18 cellular contexts compared by ENCODE assay signal in the genomic region with DNA sequence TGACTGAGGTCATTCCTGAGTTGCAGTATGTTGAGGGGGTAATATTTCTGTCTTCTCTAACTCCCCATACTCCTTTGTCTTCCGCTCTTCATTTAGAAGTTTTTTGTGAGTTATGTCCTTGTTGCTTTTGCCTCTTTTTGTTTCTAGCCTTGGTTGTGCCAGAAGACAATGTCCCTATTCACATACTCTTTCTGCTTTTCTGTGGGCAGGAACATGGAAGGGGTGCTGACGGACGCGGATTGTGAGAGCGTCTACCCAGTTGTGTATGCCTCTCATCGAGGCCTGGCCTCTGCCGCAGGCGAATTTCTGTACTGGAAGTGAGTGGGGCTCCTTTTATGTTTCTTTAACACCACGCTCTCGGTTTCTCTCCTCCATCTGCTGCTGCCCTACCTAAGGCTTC. TPM values are rescaled to one million over a fixed set of nuclear protein-coding genes. Genes with fewer than 3 reads are reported as not detected.
DNase-seq lines count a peak whose midpoint lies in the region; ATAC-seq and TF ChIP-seq lines count a peak whose summit lies in the region.
"Had no signal": no experiment of that assay in that cellular context is flagged by ENCODE, and none has a peak within 500 bp of the region (broad histone marks: within the 10 kb centered on the region; RNA-seq: fewer than 3 reads in every experiment).

No MANE protein-coding gene starts in this region.

- no peak for TF ChIP-seq CTCF in activated B cell treated with CpG ODN at 0.5 μM for 24 hours (IDR thresholded peaks at IDR 0.05)

- H3K4me1 ChIP-seq in BLaER1, result peaks cover 67% of the 10 kb centered on the region

- intact Hi-C loops in activated B cell treated with CpG ODN at 0.5 μM for 24 hours (cut with micrococcal nuclease), result loop anchor here (10.0 kb wide), 1 partner anchor 147 kb away; no protein-coding TSS in a partner anchor
- intact Hi-C loops in posterior vena cava (cut with DNase I), result loop anchor here in 1 of 2 donors (10.0 kb wide), 1 partner anchor 1053 kb away; the partner anchor contains the start of gene SMURF1

- no peaks in the 10 kb centered on the region for H4K20me1 ChIP-seq in BLaER1

- no peak overlapping the region for H3K27ac ChIP-seq in BLaER1

- POLR2A ChIA-PET in activated B cell treated with CpG ODN at 0.5 μM for 24 hours (lab: Charles Lee), result interaction anchor here (4.5 kb wide), 1 partner anchor 11 kb away, joined by 39 read pairs; no protein-coding TSS in a partner anchor

- H3K27me3 ChIP-seq in BLaER1, result no peaks in the 10 kb centered on the region

- H3K4me2 ChIP-seq in BLaER1, result peak overlapping the region; percentile 82

- ATAC-seq in activated B cell treated with CpG ODN at 0.5 μM for 24 hours (ENCODE audit: low read depth), result no peak
- no peak for ATAC-seq in GM21717 (IDR thresholded peaks at IDR 0.05; ENCODE audit: unreplicated experiment)
- ATAC-seq in HG02588 (IDR thresholded peaks at IDR 0.05; ENCODE audit: unreplicated experiment), result no peak
- no peak for ATAC-seq in HG03354 (IDR thresholded peaks at IDR 0.05; ENCODE audit: poor library complexity, severe bottlenecking, unreplicated experiment)
- ATAC-seq: CD8-positive, alpha-beta T cell; HepG2 had no signal

- H3K9ac ChIP-seq in BLaER1, result no peak overlapping the region

- no peaks in the 10 kb centered on the region for H3K36me3 Mint-ChIP-seq in activated B cell treated with CpG ODN at 0.5 μM for 24 hours (ENCODE audit: low read depth)
- H3K36me3 Mint-ChIP-seq: CD14-positive monocyte; CD8-positive, alpha-beta T cell had no signal

- H3K9me3 ChIP-seq in BLaER1, result no peaks in the 10 kb centered on the region

- peaks cover 2% of the 10 kb centered on the region for H3K9me3 Mint-ChIP-seq in activated B cell treated with CpG ODN at 0.5 μM for 24 hours
- H3K9me3 Mint-ChIP-seq: CD14-positive monocyte; CD8-positive, alpha-beta T cell; H9 had no signal

- peaks cover 77% of the 10 kb centered on the region for H3K4me1 Mint-ChIP-seq in activated B cell treated with CpG ODN at 0.5 μM for 24 hours

- H3K36me3 ChIP-seq in BLaER1, result no peaks in the 10 kb centered on the region

- H3K27ac Mint-ChIP-seq in activated B cell treated with CpG ODN at 0.5 μM for 24 hours, result peak overlapping the region; percentile 94
- H3K27ac Mint-ChIP-seq: CD8-positive, alpha-beta T cell; H9 had no signal

- no peak overlapping the region for H3K4me3 ChIP-seq in BLaER1

- no peaks in the 10 kb centered on the region for H3K27me3 Mint-ChIP-seq in activated B cell treated with CpG ODN at 0.5 μM for 24 hours

- no peak for DNase-seq in activated B cell treated with CpG ODN at 0.5 μM for 24 hours
- DNase-seq in foreskin melanocyte, result peak; percentile 83
- peak; percentile 70 for DNase-seq in pons (ENCODE audit: low spot score)
- no peak for DNase-seq in posterior vena cava (ENCODE audit: low spot score)
- DNase-seq: ACHN; CD8-positive, alpha-beta T cell; COR-L47; DND-41; GF-D8; GOT3; H9 had no signal

- H3K4me3 Mint-ChIP-seq in activated B cell treated with CpG ODN at 0.5 μM for 24 hours, result no peak overlapping the region
- H3K4me3 Mint-ChIP-seq: CD14-positive monocyte; CD8-positive, alpha-beta T cell; H9 had no signal

- CTCF ChIA-PET in activated B cell treated with CpG ODN at 0.5 μM for 24 hours (lab: Charles Lee), result no interaction called here

RNA-seq across cellular contexts. Expression of gene STAG3, which starts 20.5 kb away (rescaled TPM):
- total RNA-seq in activated B cell treated with CpG ODN at 0.5 μM for 24 hours (41.3 and 42.4 TPM in 2 replicates), posterior vena cava (1 to 10 TPM in 1 of 2 donors, under 1 TPM in 1; 0.52 to 1.2 TPM)

RNA-seq across cellular contexts. Expression of gene GPC2, which starts 21.1 kb away (rescaled TPM):
- total RNA-seq in activated B cell treated with CpG ODN at 0.5 μM for 24 hours, result 5.0 and 5.1 TPM in 2 replicates
- total RNA-seq in posterior vena cava, result 1 to 10 TPM in 1 of 2 donors, under 1 TPM in 1; 0.81 to 1.2 TPM

RNA-seq across cellular contexts. Expression of gene PVRIG, which starts 21.5 kb away (rescaled TPM):
- total RNA-seq in activated B cell treated with CpG ODN at 0.5 μM for 24 hours (17.1 and 20.0 TPM in 2 replicates), posterior vena cava (under 1 TPM; 0.42 to 0.67 TPM)
- total RNA-seq: A172, HepG2 had no signal

RNA-seq across cellular contexts. Expression of gene GAL3ST4, which starts 29.8 kb away (rescaled TPM):
- total RNA-seq in activated B cell treated with CpG ODN at 0.5 μM for 24 hours (0.10 and 1.2 TPM in 2 replicates), posterior vena cava (10 to 100 TPM in 1 of 2 donors, 1 to 10 TPM in 1; 6.2 to 11.2 TPM)

RNA-seq across cellular contexts. Expression of gene TRAPPC14, which starts 39.7 kb away (rescaled TPM):
- 55.7 and 65.3 TPM in 2 replicates for total RNA-seq in activated B cell treated with CpG ODN at 0.5 μM for 24 hours
- total RNA-seq in posterior vena cava, result 10 to 100 TPM; 11.2 to 13.3 TPM

Comparison
In these comparisons a context has a peak if more than half of its experiments do, and no peak if none do; other contexts are left out.
1. DNase-seq: peak in foreskin melanocyte (single experiment) and pons (single experiment); none in activated B cell treated with CpG ODN at 0.5 μM for 24 hours (single experiment) and posterior vena cava (single experiment).
2. RNA of gene STAG3, which starts 20.5 kb away (total RNA-seq): 41.3 to 42.4 TPM in activated B cell treated with CpG ODN at 0.5 μM for 24 hours; 0.52 to 1.2 TPM in posterior vena cava; every median in the first group is over 10 times any median in the second.
3. RNA of gene PVRIG, which starts 21.5 kb away (total RNA-seq): 17.1 to 20.0 TPM in activated B cell treated with CpG ODN at 0.5 μM for 24 hours; 0.42 to 0.67 TPM in posterior vena cava; every median in the first group is over 10 times any median in the second.